Comparison of ENCODE assay signal across 8 cellular contexts in genomic region chr7:92447239-92448184, GRCh38. TPM values are rescaled to one million over a fixed set of nuclear protein-coding genes. Genes with fewer than 3 reads are reported as not detected.
DNase-seq lines count a peak whose midpoint lies in the region; ATAC-seq and TF ChIP-seq lines count a peak whose summit lies in the region.

A gene with protein sequence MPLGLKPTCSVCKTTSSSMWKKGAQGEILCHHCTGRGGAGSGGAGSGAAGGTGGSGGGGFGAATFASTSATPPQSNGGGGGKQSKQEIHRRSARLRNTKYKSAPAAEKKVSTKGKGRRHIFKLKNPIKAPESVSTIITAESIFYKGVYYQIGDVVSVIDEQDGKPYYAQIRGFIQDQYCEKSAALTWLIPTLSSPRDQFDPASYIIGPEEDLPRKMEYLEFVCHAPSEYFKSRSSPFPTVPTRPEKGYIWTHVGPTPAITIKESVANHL (plus strand): TSS chr7:92447482. CDS start chr7:92447730, 248 bp downstream.

- peaks cover 17% of the 10 kb centered on the region; the same call in 1 of the 2 replicates for H3K4me1 ChIP-seq in BLaER1

- peak; percentile 75 for TF ChIP-seq POLR2A in GM19193 (IDR thresholded peaks at IDR 0.05; ENCODE audit: extremely low read depth, insufficient read depth, insufficient read length)

- no peaks in the 10 kb centered on the region for H4K20me1 ChIP-seq in BLaER1

- H3K4me1 Mint-ChIP-seq in activated CD4-positive, alpha-beta T cell treated with anti-CD3 and anti-CD28 coated beads for 36 hours, result peaks cover 15% of the 10 kb centered on the region

- no peaks in the 10 kb centered on the region for H3K9me3 Mint-ChIP-seq in activated CD4-positive, alpha-beta T cell treated with anti-CD3 and anti-CD28 coated beads for 36 hours (ENCODE audit: low read depth)

- DNase-seq in NCI-H510A (lab: John Stamatoyannopoulos, UW) (peak; percentile 48), choroid plexus epithelial cell (ENCODE audit: low read depth) (peak; percentile 95), kidney glomerular epithelial cell (lab: John Stamatoyannopoulos, UW) (peak; percentile 87)
- DNase-seq in activated CD4-positive, alpha-beta T cell treated with anti-CD3 and anti-CD28 coated beads for 36 hours, result peak; percentile 91
- peak; percentile 47 to 58 for DNase-seq in stimulated activated CD4-positive, alpha-beta T cell treated with anti-CD3 and anti-CD28 coated beads, Interleukin-1b, Interleukin-23, amount 100 ng/mL, for 1 hour (ENCODE audit: low read depth in 2 of 2)

- ATAC-seq in HG03439 (IDR thresholded peaks at IDR 0.05; ENCODE audit: unreplicated experiment), result peak; percentile 89
- ATAC-seq in activated CD4-positive, alpha-beta T cell treated with anti-CD3 and anti-CD28 coated beads for 36 hours, result peak; percentile 89

- H3K27ac Mint-ChIP-seq in activated CD4-positive, alpha-beta T cell treated with anti-CD3 and anti-CD28 coated beads for 36 hours, result peak within 1 kb of the TSS; percentile 84

- no peaks in the 10 kb centered on the region for H3K27me3 ChIP-seq in BLaER1

- H3K36me3 ChIP-seq in BLaER1, result peaks cover 27% of the 10 kb centered on the region

- peaks cover 7% of the 10 kb centered on the region; the same call in 1 of the 2 replicates for H3K9me3 ChIP-seq in BLaER1

- H3K4me3 ChIP-seq in BLaER1, result peak within 1 kb of the TSS; percentile 98
- peak within 1 kb of the TSS; percentile 91 for H3K4me3 ChIP-seq in choroid plexus epithelial cell (ENCODE audit: low read depth, low read length)

- peak within 1 kb of the TSS; percentile 80 for H3K4me2 ChIP-seq in BLaER1

- intact Hi-C loops in activated CD4-positive, alpha-beta T cell treated with anti-CD3 and anti-CD28 coated beads for 36 hours (cut with DNase I, micrococcal nuclease), result loop anchor here (1.0 to 10.0 kb wide), 15 partner anchors 23 to 1365 kb away; partner anchors contain the start of genes ANKIB1 (in 2 of the 2), CYP51A1 (in 2 of the 2), KRIT1 (in 2 of the 2) and LRRD1 (in 2 of the 2)

- POLR2A ChIA-PET in activated CD4-positive, alpha-beta T cell treated with anti-CD3 and anti-CD28 coated beads for 36 hours (lab: Charles Lee), result interaction anchor here (0.5 to 2.7 kb wide), 9 partner anchors 23 to 580 kb away, joined by 3 to 12 read pairs (median 6); partner anchors contain the start of genes ANKIB1, CYP51A1, KRIT1 and PEX1

- peak; percentile 93 for TF ChIP-seq CTCF in choroid plexus epithelial cell (conservative IDR thresholded peaks at IDR 0.05; ENCODE audit: low read depth, low read length)

- peak within 1 kb of the TSS; percentile 86 for H3K4me3 Mint-ChIP-seq in activated CD4-positive, alpha-beta T cell treated with anti-CD3 and anti-CD28 coated beads for 36 hours

- H3K9ac ChIP-seq in BLaER1, result peak within 1 kb of the TSS; percentile 98

- peaks cover 23% of the 10 kb centered on the region for H3K36me3 Mint-ChIP-seq in activated CD4-positive, alpha-beta T cell treated with anti-CD3 and anti-CD28 coated beads for 36 hours (ENCODE audit: low read depth)

- H3K27me3 Mint-ChIP-seq in activated CD4-positive, alpha-beta T cell treated with anti-CD3 and anti-CD28 coated beads for 36 hours, result no peaks in the 10 kb centered on the region

- CTCF ChIA-PET in activated CD4-positive, alpha-beta T cell treated with anti-CD3 and anti-CD28 coated beads for 36 hours (lab: Charles Lee), result interaction anchor here (0.5 to 4.8 kb wide), 38 partner anchors 9 to 667 kb away, joined by 3 to 93 read pairs (median 4); partner anchors contain the start of genes ANKIB1, CYP51A1, KRIT1 and LRRD1

- H3K27ac ChIP-seq in BLaER1, result peak within 1 kb of the TSS; percentile 98

RNA-seq across cellular contexts. Expression of the gene that starts here (rescaled TPM):
- total RNA-seq in activated CD4-positive, alpha-beta T cell treated with anti-CD3 and anti-CD28 coated beads for 36 hours, result 10 to 100 TPM; 18.4 to 19.0 TPM

Comparison
In these comparisons a context has a peak if more than half of its experiments do, and no peak if none do; other contexts are left out.
1. Peak in every context shown above with its lines: DNase-seq, ATAC-seq, H3K4me3 ChIP-seq and H3K27ac ChIP-seq.